ENCODE assay signal across 1 cellular context in genomic region chr11:70671083-70671482, GRCh38.
TF ChIP-seq lines count a peak whose summit lies in the region.

No MANE protein-coding gene starts in this region.

TF ChIP-seq in K562, 482 proteins besides CTCF, POLR2A, EP300 and RAD21:
- TF ChIP-seq EHMT2 (IDR thresholded peaks at IDR 0.05) (no peak), ZNF217 (CRISPR knock-in tag; IDR thresholded peaks at IDR 0.05) (no peak), TGIF2 (CRISPR knock-in tag; IDR thresholded peaks at IDR 0.05) (no peak), MIER1 (IDR thresholded peaks at IDR 0.05; ENCODE audit: low read depth) (no peak), MLX (CRISPR knock-in tag; conservative IDR thresholded peaks at IDR 0.05) (no peak), ZNF584 (CRISPR knock-in tag; IDR thresholded peaks at IDR 0.05; ENCODE audit: low read depth) (no peak), BDP1 (IDR thresholded peaks at IDR 0.05; ENCODE audit: insufficient read depth, insufficient read length) (no peak), PKNOX1 (IDR thresholded peaks at IDR 0.05) (no peak), SIN3B (IDR thresholded peaks at IDR 0.05; ENCODE audit: low read depth) (no peak), POLR2G (IDR thresholded peaks at IDR 0.05; ENCODE audit: low read depth, low read length) (no peak), ZBTB34 (CRISPR knock-in tag; IDR thresholded peaks at IDR 0.05) (no peak), ZBTB12 (CRISPR knock-in tag; IDR thresholded peaks at IDR 0.05) (no peak), ZBTB2 (IDR thresholded peaks at IDR 0.05) (no peak), ARID2 (IDR thresholded peaks at IDR 0.05) (no peak), ZNF830 (CRISPR knock-in tag; IDR thresholded peaks at IDR 0.05) (no peak)
